ENCODE assay signal across 1 cellular context in genomic region chr4:78876568-78877320, GRCh38.
TF ChIP-seq lines count a peak whose summit lies in the region.

No MANE protein-coding gene starts in this region.

TF ChIP-seq in HepG2, 621 proteins besides CTCF, POLR2A, EP300 and RAD21:
- TF ChIP-seq CEBPB (IDR thresholded peaks at IDR 0.05; ENCODE audit: borderline replicate concordance, low read depth, low read length), result peak; percentile 46; the same call in 1 of the 2 replicates
- no peak for TF ChIP-seq HNRNPLL (IDR thresholded peaks at IDR 0.05; ENCODE audit: low read depth, low read length, poor library complexity, severe bottlenecking)
